In genomic region chr7:108003591-108003935, GRCh38 we compare ENCODE assay signal across 9 cellular contexts. TPM values are rescaled to one million over a fixed set of nuclear protein-coding genes. Genes with fewer than 3 reads are reported as not detected.
DNase-seq lines count a peak whose midpoint lies in the region; ATAC-seq and TF ChIP-seq lines count a peak whose summit lies in the region.
"Had no signal": no experiment of that assay in that cellular context is flagged by ENCODE, and none has a peak within 500 bp of the region (broad histone marks: within the 10 kb centered on the region; RNA-seq: fewer than 3 reads in every experiment).

No MANE protein-coding gene starts in this region.

- H3K36me3 Mint-ChIP-seq in activated T-cell treated with anti-CD3 and anti-CD28 coated beads, Interleukin-2, amount 50 U/mL, for 24 hours (ENCODE audit: low read depth), result no peaks in the 10 kb centered on the region
- H3K36me3 Mint-ChIP-seq in memory B cell, result peaks cover 3% of the 10 kb centered on the region

- no peak overlapping the region for H3K27ac Mint-ChIP-seq in activated T-cell treated with anti-CD3 and anti-CD28 coated beads, Interleukin-2, amount 50 U/mL, for 24 hours
- H3K27ac Mint-ChIP-seq in memory B cell, result no peak overlapping the region

- dilution Hi-C loops in mammary epithelial cell (cut with HindIII; ENCODE audit: low sequenced_read_pairs), result no loop called here

- H3K9me3 ChIP-seq in mammary epithelial cell (replicated peaks; ENCODE audit: insufficient read depth, low read length), result no peaks in the 10 kb centered on the region
- no peaks in the 10 kb centered on the region for H3K9me3 ChIP-seq in thoracic aorta

- no TSS peak for BruUV-seq in mammary epithelial cell (replicated peaks; lab: Mats Ljungman, UMichigan)

- H2AFZ ChIP-seq in mammary epithelial cell (ENCODE audit: low read depth, low read length), result peak overlapping the region; percentile 77

- TF ChIP-seq CTCF in mammary epithelial cell (conservative IDR thresholded peaks at IDR 0.05 in 1 of 2, IDR thresholded peaks at IDR 0.05 in 1 of 2; ENCODE audit: extremely low read depth in 1 of 2, insufficient read depth in 1 of 2, low read depth in 1 of 2, low read length in 2 of 2) (no peak), thoracic aorta (IDR thresholded peaks at IDR 0.05) (no peak)

- DNase-seq in activated T-cell treated with anti-CD3 and anti-CD28 coated beads, Interleukin-2, amount 50 U/mL, for 24 hours, result no peak
- no peak for DNase-seq in activated T-cell treated with anti-CD3 and anti-CD28 coated beads, Interleukin-2, amount 50 U/mL, for 1 hour
- DNase-seq in mammary epithelial cell (no peak), memory B cell (ENCODE audit: low spot score in 2 of 2) (no peak), thoracic aorta (ENCODE audit: low spot score) (no peak), NCI-H526 treated with DMSO at 0.1 percent for 48 hours (lab: John Stamatoyannopoulos, UW) (no peak)
- DNase-seq: AML-193 had no signal

- ATAC-seq in memory B cell (ENCODE audit: low read depth) (no peak), thoracic aorta (ENCODE audit: insufficient number of reproducible peaks, low FRiP score, low read depth) (no peak), GM18517 (IDR thresholded peaks at IDR 0.05; ENCODE audit: unreplicated experiment) (no peak)
- ATAC-seq in activated CD4-positive, CD25-positive, alpha-beta regulatory T cell treated with anti-CD3 and anti-CD28 coated beads, Interleukin-2, amount 50 U/mL, for 24 hours, result no peak

- H3K4me1 ChIP-seq in mammary epithelial cell (ENCODE audit: insufficient read depth, low read length) (peaks cover 35% of the 10 kb centered on the region), thoracic aorta (ENCODE audit: control insufficient read depth in 1 of 2, low read depth in 2 of 2) (peaks cover 13 to 47% of the 10 kb centered on the region in 2 donors)

- no peaks in the 10 kb centered on the region for H3K9me3 Mint-ChIP-seq in activated T-cell treated with anti-CD3 and anti-CD28 coated beads, Interleukin-2, amount 50 U/mL, for 24 hours
- no peaks in the 10 kb centered on the region for H3K9me3 Mint-ChIP-seq in memory B cell

- peaks cover 25% of the 10 kb centered on the region for H3K79me2 ChIP-seq in mammary epithelial cell (ENCODE audit: insufficient read depth, low read length)

- H3K9ac ChIP-seq in mammary epithelial cell (ENCODE audit: insufficient read depth, low read length), result no peak overlapping the region

- no peaks in the 10 kb centered on the region for H3K27me3 ChIP-seq in mammary epithelial cell (ENCODE audit: insufficient read depth, low read length)
- H3K27me3 ChIP-seq in thoracic aorta (replicated peaks; ENCODE audit: insufficient read depth), result no peaks in the 10 kb centered on the region

- peak overlapping the region; percentile 89 for H3K4me2 ChIP-seq in mammary epithelial cell (ENCODE audit: insufficient read depth, low read depth, low read length)

- 37% methylated on average over 14 of the region's 15 CpGs for whole genome bisulfite sequencing in mammary epithelial cell (ENCODE audit: low coverage, missing lambda C conversion rate)

- H4K20me1 ChIP-seq in mammary epithelial cell (ENCODE audit: insufficient read depth, low read length), result no peaks in the 10 kb centered on the region

- intact Hi-C loops in mammary epithelial cell (cut with micrococcal nuclease), result loop anchor here (2.0 to 5.0 kb wide), 4 partner anchors 13 to 93 kb away; no protein-coding TSS in a partner anchor

- H3K36me3 ChIP-seq in mammary epithelial cell (ENCODE audit: insufficient read depth, low read length) (peaks cover 3% of the 10 kb centered on the region), thoracic aorta (no peaks in the 10 kb centered on the region)

- no peak overlapping the region for H3K27ac ChIP-seq in mammary epithelial cell (ENCODE audit: insufficient read depth, low read depth, low read length)
- peak overlapping the region in 1 of 2 donors; percentile 84 for H3K27ac ChIP-seq in thoracic aorta

- peaks cover 22% of the 10 kb centered on the region for H3K4me1 Mint-ChIP-seq in activated T-cell treated with anti-CD3 and anti-CD28 coated beads, Interleukin-2, amount 50 U/mL, for 24 hours (ENCODE audit: low read depth)
- peaks cover 7% of the 10 kb centered on the region for H3K4me1 Mint-ChIP-seq in memory B cell

- peak overlapping the region; percentile 56 for H3K4me3 Mint-ChIP-seq in activated T-cell treated with anti-CD3 and anti-CD28 coated beads, Interleukin-2, amount 50 U/mL, for 24 hours
- peak overlapping the region; percentile 68 for H3K4me3 Mint-ChIP-seq in memory B cell

- H3K4me3 ChIP-seq in mammary epithelial cell (replicated peaks in 1 of 3; ENCODE audit: insufficient read depth in 1 of 3, low read depth in 2 of 3, low read length in 3 of 3), result peak overlapping the region; percentile 71 to 81 (median 80)
- peak overlapping the region; percentile 90 for H3K4me3 ChIP-seq in thoracic aorta

- in situ Hi-C loops in mammary epithelial cell (cut with MboI; ENCODE audit: low sequenced_read_pairs in 2 of 2), result no loop called here

- CTCF ChIA-PET in mammary epithelial cell (lab: Charles Lee; ENCODE audit: low non-redundant PET), result no interaction called here

- H3K27me3 Mint-ChIP-seq in activated T-cell treated with anti-CD3 and anti-CD28 coated beads, Interleukin-2, amount 50 U/mL, for 24 hours, result peaks cover 71% of the 10 kb centered on the region
- peaks cover 25% of the 10 kb centered on the region for H3K27me3 Mint-ChIP-seq in memory B cell

RNA-seq across cellular contexts. Expression of gene LAMB1, which starts 0.6 kb away (rescaled TPM):
- total RNA-seq in mammary epithelial cell (100 to 1,000 TPM; 219 to 285 TPM), thoracic aorta (100 to 1,000 TPM; 144 to 296 TPM)
- polyA plus RNA-seq in mammary epithelial cell, result 76.2 TPM
- polyA minus RNA-seq in mammary epithelial cell, result 447 TPM
